ENCODE assay signal across 8 cellular contexts in genomic region chr6:34143884-34144580, GRCh38. TPM values are rescaled to one million over a fixed set of nuclear protein-coding genes. Genes with fewer than 3 reads are reported as not detected.
A peak's percentile ranks its signal among the peaks of the same experiment; 100 is the strongest.
DNase-seq lines count a peak whose midpoint lies in the region; TF ChIP-seq lines count a peak whose summit lies in the region.

No MANE protein-coding gene starts in this region.

- no peaks in the 10 kb centered on the region for H3K36me3 ChIP-seq in tibial nerve

- DNase-seq in ELF-1 (ENCODE audit: low read depth, low spot score), result peak; percentile 94
- DNase-seq in NCI-H1694 (lab: John Stamatoyannopoulos, UW), result peak; percentile 44
- peak; percentile 14 for DNase-seq in activated T-cell treated with anti-CD3 and anti-CD28 coated beads for 24 hours (ENCODE audit: low read depth)
- peak in 37 of 42 donors; percentile 20 to 81 (median 55) for DNase-seq in head of caudate nucleus
- DNase-seq in stimulated activated CD4-positive, alpha-beta T cell treated with anti-CD3 and anti-CD28 coated beads, Interleukin-15, amount 100 ng/mL, for 24 hours, result peak; percentile 71
- DNase-seq in midbrain (lab: John Stamatoyannopoulos, UW), result no peak
- no peak for DNase-seq in tibial nerve (ENCODE audit: low spot score in 2 of 2)
- DNase-seq in pons (ENCODE audit: low spot score), result no peak

- TF ChIP-seq POLR2A in tibial nerve (IDR thresholded peaks at IDR 0.05), result no peak

- no peaks in the 10 kb centered on the region for H3K9me3 ChIP-seq in tibial nerve

- intact Hi-C loops in head of caudate nucleus (cut with DNase I), result loop anchor here (10.0 kb wide), 1 partner anchor 89 kb away; no protein-coding TSS in a partner anchor

- peaks cover 0 to 38% (median 19%) of the 10 kb centered on the region in 4 donors for H3K4me1 ChIP-seq in tibial nerve

- peak overlapping the region in 2 of 4 donors; percentile 21 to 43 for H3K4me3 ChIP-seq in tibial nerve

- 0 to 1% methylated on average over 5 to 36 of the region's 63 CpGs for WGBS in tibial nerve, 2 donors

- H3K27me3 ChIP-seq in tibial nerve, result peaks cover 7 to 92% of the 10 kb centered on the region in 2 donors

- no peak overlapping the region for H3K27ac ChIP-seq in tibial nerve

- TF ChIP-seq EP300 in tibial nerve (IDR thresholded peaks at IDR 0.05), result no peak

- TF ChIP-seq CTCF in tibial nerve (IDR thresholded peaks at IDR 0.05), result no peak

RNA-seq across cellular contexts. Expression of gene GRM4, which starts 1.9 kb away (rescaled TPM):
- not detected for total RNA-seq in tibial nerve

Comparison
In these comparisons a context has a peak if more than half of its experiments do, and no peak if none do; other contexts are left out.
1. DNase-seq: peak in ELF-1 (single experiment), NCI-H1694 (single experiment), activated T-cell treated with anti-CD3 and anti-CD28 coated beads for 24 hours (single experiment), head of caudate nucleus (37 of 42) and stimulated activated CD4-positive, alpha-beta T cell treated with anti-CD3 and anti-CD28 coated beads, Interleukin-15, amount 100 ng/mL, for 24 hours (single experiment); none in midbrain (single experiment), tibial nerve (0 of 2) and pons (single experiment).